Comparison of ENCODE assay signal across 8 cellular contexts in the genomic region with DNA sequence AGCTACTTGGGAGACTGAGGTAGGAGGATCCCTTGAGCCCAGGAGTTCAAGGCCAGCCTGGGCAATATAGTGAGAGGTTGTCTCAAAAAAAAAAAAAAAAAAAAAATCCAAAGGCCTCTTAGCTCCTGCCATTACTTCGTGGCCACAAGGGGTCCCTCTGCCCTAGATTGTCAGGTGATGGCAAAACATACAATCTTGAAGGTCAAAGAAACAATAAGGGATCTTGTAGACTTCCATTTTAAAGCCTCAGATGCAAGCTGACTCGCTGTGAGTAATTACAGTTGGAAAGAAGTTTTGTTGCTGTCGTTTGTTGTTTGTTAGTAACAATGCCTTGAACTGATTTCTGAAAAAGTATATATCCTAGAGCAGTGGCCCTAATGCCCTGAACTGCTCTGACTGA. TPM values are rescaled to one million over a fixed set of nuclear protein-coding genes. Genes with fewer than 3 reads are reported as not detected.
A peak's percentile ranks its signal among the peaks of the same experiment; 100 is the strongest.
DNase-seq lines count a peak whose midpoint lies in the region; ATAC-seq and TF ChIP-seq lines count a peak whose summit lies in the region.

No MANE protein-coding gene starts in this region.

- H3K4me1 Mint-ChIP-seq in CD14-positive monocyte = peaks cover 5% of the 10 kb centered on the region

- peaks cover 0 to 4% (median 4%) of the 10 kb centered on the region in 3 donors for H3K27me3 Mint-ChIP-seq in CD14-positive monocyte (ENCODE audit: low read depth in 3 of 3)

- peak; percentile 28 for TF ChIP-seq CTCF in CD14-positive monocyte (IDR thresholded peaks at IDR 0.05)

- H3K36me3 Mint-ChIP-seq in CD14-positive monocyte = no peaks in the 10 kb centered on the region

- H3K27ac Mint-ChIP-seq in CD14-positive monocyte = peak overlapping the region in 6 of 7 donors; percentile 2 to 70 (median 40)

- intact Hi-C loops in CD14-positive monocyte (cut with micrococcal nuclease) = no loop called here

- H3K4me3 Mint-ChIP-seq in CD14-positive monocyte = no peak overlapping the region

- ATAC-seq in GM19463 (IDR thresholded peaks at IDR 0.05; ENCODE audit: unreplicated experiment) (no peak), GM18873 (IDR thresholded peaks at IDR 0.05; ENCODE audit: low FRiP score, unreplicated experiment) (no peak)

- DNase-seq in CD14-positive monocyte (ENCODE audit: low spot score) (peak; percentile 56), GM19240 (ENCODE audit: insufficient read length, low spot score) (peak; percentile 10), NCI-H69 (lab: John Stamatoyannopoulos, UW) (peak; percentile 70), kidney glomerular epithelial cell (lab: John Stamatoyannopoulos, UW) (peak; percentile 2)
- peak; percentile 22 for DNase-seq in activated gamma-delta T cell treated with anti-CD3 and anti-CD28 coated beads, Interleukin-2, amount 50 U/mL, for 16 hours (ENCODE audit: low read depth)
- no peak for DNase-seq in NK-92 treated with Interleukin-12 subunit alpha and Interleukin-12 subunit beta, amount 100 ng/mL, for 24 hours (lab: John Stamatoyannopoulos, UW)

- no peaks in the 10 kb centered on the region for H3K9me3 Mint-ChIP-seq in CD14-positive monocyte

RNA-seq across cellular contexts. Expression of a gene that starts 55.9 kb away (rescaled TPM):
- 10 to 100 TPM; 26.8 to 32.5 TPM for polyA plus RNA-seq in CD14-positive monocyte
